ENCODE assay signal across 1 cellular context in genomic region chr6:52317841-52318581, GRCh38.
A peak's percentile ranks its signal among the peaks of the same experiment; 100 is the strongest.
TF ChIP-seq lines count a peak whose summit lies in the region.

No MANE protein-coding gene starts in this region.

TF ChIP-seq in GM12878, 131 proteins besides CTCF, POLR2A, EP300 and RAD21 (continued from another document and continues in another):
- no peak for TF ChIP-seq REST (IDR thresholded peaks at IDR 0.05; ENCODE audit: low read depth, low read length)
- no peak for TF ChIP-seq MEF2B (IDR thresholded peaks at IDR 0.05; ENCODE audit: partially characterized antibody, poor library complexity, severe bottlenecking)
- no peak for TF ChIP-seq TAF1 (IDR thresholded peaks at IDR 0.05; ENCODE audit: borderline replicate concordance, low read depth, low read length)
- no peak for TF ChIP-seq BCLAF1 (IDR thresholded peaks at IDR 0.05)
- no peak for TF ChIP-seq SUPT20H (IDR thresholded peaks at IDR 0.05; ENCODE audit: borderline replicate concordance, control insufficient read depth, low read depth, low read length)
- TF ChIP-seq WRNIP1 (IDR thresholded peaks at IDR 0.05; ENCODE audit: borderline replicate concordance, low read depth, low read length) = no peak
- 0 out of 2 replicates have a peak, but pooled peaks have one; percentile 40 for TF ChIP-seq MTA3 (IDR thresholded peaks at IDR 0.05; ENCODE audit: borderline replicate concordance, low read length)
- no peak for TF ChIP-seq SRF (IDR thresholded peaks at IDR 0.05; ENCODE audit: low read depth in 2 of 2, low read length in 2 of 2)
- TF ChIP-seq BRCA1 (IDR thresholded peaks at IDR 0.05; ENCODE audit: low read depth, low read length) = no peak
- TF ChIP-seq IRF3 (IDR thresholded peaks at IDR 0.05) = no peak
- no peak for TF ChIP-seq ZNF24 (IDR thresholded peaks at IDR 0.05)
- no peak for TF ChIP-seq TCF7 (IDR thresholded peaks at IDR 0.05; ENCODE audit: borderline replicate concordance)
- TF ChIP-seq CUX1 (IDR thresholded peaks at IDR 0.05; ENCODE audit: insufficient replicate concordance, low read depth, low read length) = no peak
- no peak for TF ChIP-seq E2F4 (IDR thresholded peaks at IDR 0.05; ENCODE audit: low read depth, low read length)
- TF ChIP-seq ZZZ3 (IDR thresholded peaks at IDR 0.05; ENCODE audit: control insufficient read depth, insufficient read length, low read depth) = no peak
- no peak for TF ChIP-seq SREBF2 (IDR thresholded peaks at IDR 0.05; ENCODE audit: low read length)
- TF ChIP-seq MLLT1 (IDR thresholded peaks at IDR 0.05) = no peak
- no peak for TF ChIP-seq STAT3 (IDR thresholded peaks at IDR 0.05; ENCODE audit: low read depth, low read length)
- no peak for TF ChIP-seq RBBP5 (conservative IDR thresholded peaks at IDR 0.05)
- no peak for TF ChIP-seq ZSCAN29 (IDR thresholded peaks at IDR 0.05)
- peak; percentile 89 for TF ChIP-seq JUNB (IDR thresholded peaks at IDR 0.05)
- TF ChIP-seq RCOR1 (conservative IDR thresholded peaks at IDR 0.05; ENCODE audit: low read depth, low read length) = no peak
- TF ChIP-seq MYB (IDR thresholded peaks at IDR 0.05; ENCODE audit: borderline replicate concordance, low read depth, low read length) = no peak
- peak; percentile 74 for TF ChIP-seq IKZF2 (IDR thresholded peaks at IDR 0.05)
- no peak for TF ChIP-seq ELK1 (IDR thresholded peaks at IDR 0.05; ENCODE audit: low read depth, low read length)
- no peak for TF ChIP-seq ZBTB33 (IDR thresholded peaks at IDR 0.05)
- no peak for TF ChIP-seq KAT2A (conservative IDR thresholded peaks at IDR 0.05; ENCODE audit: control insufficient read depth, low read depth, low read length)
- no peak for TF ChIP-seq ZNF217 (IDR thresholded peaks at IDR 0.05)
- no peak for TF ChIP-seq CEBPZ (IDR thresholded peaks at IDR 0.05; ENCODE audit: low read depth, low read length)
- TF ChIP-seq CBX5 (IDR thresholded peaks at IDR 0.05; ENCODE audit: low read depth) = peak; percentile 45; the same call in 1 of the 2 replicates
- no peak for TF ChIP-seq ESRRA (IDR thresholded peaks at IDR 0.05; ENCODE audit: low read length)
